In the genomic region with DNA sequence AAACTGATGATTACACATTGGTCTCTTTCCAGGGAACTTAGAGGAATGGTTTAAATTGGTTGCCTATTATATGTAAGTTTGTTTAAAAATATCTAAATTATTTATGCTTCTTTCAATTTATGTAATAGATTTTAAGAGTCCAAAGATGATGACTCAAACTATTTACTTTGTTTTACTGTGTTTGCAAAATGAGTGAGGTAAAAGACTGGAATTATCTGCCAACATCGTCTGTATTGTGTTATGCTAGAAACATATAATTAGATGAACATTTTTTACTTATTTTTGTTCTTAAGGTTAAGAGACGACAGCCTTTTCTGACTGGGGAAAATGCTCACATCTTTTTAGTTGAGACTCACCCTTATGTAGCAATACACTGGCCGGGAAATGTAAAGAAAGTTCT, we compare ENCODE assay signal across 25 cellular contexts. TPM values are rescaled to one million over a fixed set of nuclear protein-coding genes. Genes with fewer than 3 reads are reported as not detected.
"Had no signal": no experiment of that assay in that cellular context is flagged by ENCODE, and none has a peak within 500 bp of the region (broad histone marks: within the 10 kb centered on the region; RNA-seq: fewer than 3 reads in every experiment).

No MANE protein-coding gene starts in this region.

- H3K27me3 ChIP-seq: brain microvascular endothelial cell, MG63 had no signal

- H3K36me3 ChIP-seq: brain microvascular endothelial cell, MG63 had no signal

- DNase-seq: activated CD4-positive, alpha-beta memory T cell treated with anti-CD3 and anti-CD28 coated beads, Interleukin-2, amount 10 ng/mL, durations not matched to agents 7 days and 5 days; activated CD4-positive, alpha-beta T cell treated with anti-CD3 and anti-CD28 coated beads for 36 hours; activated CD4-positive, alpha-beta T cell treated with anti-CD3 and anti-CD28 coated beads, Interleukin-2, amount 50 U/mL, for 1 hour; activated CD4-positive, CD25-positive, alpha-beta regulatory T cell; activated naive CD4-positive, alpha-beta T cell treated with anti-CD3 and anti-CD28 coated beads, Interleukin-2, amount 50 U/mL, for 16 hours; amniotic stem cell; brain microvascular endothelial cell; cerebellar nuclear complex; MG63; NCI-H1105; NCI-H1436; NCI-H1694 treated with DMSO at 0.1 percent for 48 hours; NCI-H2029 treated with DMSO at 0.1 percent for 48 hours; NCI-H446; NCI-H524; NCI-H748 treated with DMSO at 0.1 percent for 48 hours; RPMI8226; T-cell; T-helper 2 cell had no signal

- H3K4me3 ChIP-seq: MG63, SK-N-MC had no signal

- ATAC-seq: activated CD4-positive, alpha-beta T cell treated with anti-CD3 and anti-CD28 coated beads for 36 hours; Panc1; Right ventricle myocardium inferior; T-cell had no signal

- H3K9me3 ChIP-seq: MG63 had no signal

- H3K27ac ChIP-seq: brain microvascular endothelial cell, SK-N-MC, VCaP had no signal

RNA-seq across cellular contexts. Expression of a gene that starts 51.1 kb away (rescaled TPM):
- total RNA-seq: activated CD4-positive, alpha-beta memory T cell treated with anti-CD3 and anti-CD28 coated beads, Interleukin-2, amount 10 ng/mL, durations not matched to agents 7 days and 5 days; activated CD4-positive, alpha-beta T cell treated with anti-CD3 and anti-CD28 coated beads for 36 hours; activated CD8-positive, alpha-beta memory T cell treated with anti-CD3 and anti-CD28 coated beads for 36 hours; OCI-LY7; Right ventricle myocardium inferior had no signal
